In the genomic region with DNA sequence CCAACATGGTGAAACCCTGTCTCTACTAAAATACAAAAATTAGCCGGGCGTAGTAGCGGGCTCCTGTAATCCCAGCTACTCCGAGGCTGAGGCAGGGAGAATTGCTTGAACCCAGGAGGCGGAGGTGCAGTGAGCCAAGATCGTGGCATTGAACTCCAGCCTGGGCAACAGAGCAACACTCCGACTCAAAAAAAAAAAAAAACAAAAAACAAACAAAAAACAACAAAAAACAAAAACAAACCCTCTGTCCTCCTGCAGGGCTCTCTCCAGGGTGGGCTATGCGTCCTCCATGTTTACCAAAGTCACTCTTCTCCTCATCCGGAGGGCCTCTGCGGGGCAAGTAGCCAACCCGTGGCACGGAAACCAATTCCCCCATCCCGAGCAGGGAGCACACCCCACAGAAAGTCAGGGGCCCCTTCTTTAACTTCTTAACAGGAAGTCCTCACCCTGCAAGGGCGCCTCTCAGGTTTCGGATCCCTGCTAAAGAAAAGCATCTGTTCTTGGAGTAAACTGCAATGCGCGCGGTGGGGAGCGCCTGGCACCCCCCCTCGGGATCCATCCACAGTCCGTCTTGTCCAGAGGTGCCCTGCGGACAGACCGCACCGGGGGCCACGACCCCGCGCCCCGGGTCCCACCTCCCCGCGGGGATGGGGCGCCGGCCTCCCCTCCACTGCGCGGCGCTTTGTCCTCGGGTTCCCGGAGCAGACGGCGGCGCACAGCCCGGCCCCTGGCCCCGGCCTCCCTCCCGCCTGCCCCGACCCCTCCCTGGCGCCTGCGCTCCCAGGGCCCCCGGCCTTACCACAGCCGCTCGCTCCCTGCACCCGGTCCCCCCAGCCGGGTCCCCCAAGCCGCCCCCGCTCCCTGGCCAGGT, we compare ENCODE assay signal across 8 cellular contexts. TPM values are rescaled to one million over a fixed set of nuclear protein-coding genes. Genes with fewer than 3 reads are reported as not detected.
A peak's percentile ranks its signal among the peaks of the same experiment; 100 is the strongest.
DNase-seq lines count a peak whose midpoint lies in the region; TF ChIP-seq lines count a peak whose summit lies in the region.

No MANE protein-coding gene starts in this region.

- peak overlapping the region; percentile 100 for H3K27ac Mint-ChIP-seq in activated CD4-positive, alpha-beta memory T cell treated with anti-CD3 and anti-CD28 coated beads, Interleukin-2, amount 10 ng/mL, durations not matched to agents 7 days and 5 days
- H3K27ac Mint-ChIP-seq in endodermal cell (peak overlapping the region; percentile 69), mesothelial cell of epicardium (peak overlapping the region; percentile 88)

- no peak for TF ChIP-seq POLR2A in testis (IDR thresholded peaks at IDR 0.05)

- TF ChIP-seq CTCF in endodermal cell (conservative IDR thresholded peaks at IDR 0.05) (no peak), mesothelial cell of epicardium (IDR thresholded peaks at IDR 0.05; ENCODE audit: unreplicated experiment) (no peak), testis (IDR thresholded peaks at IDR 0.05) (no peak)

- H3K27me3 ChIP-seq in endodermal cell (ENCODE audit: control insufficient read depth, insufficient read depth, low read length, poor library complexity, severe bottlenecking) (no peaks in the 10 kb centered on the region), testis (no peaks in the 10 kb centered on the region)

- H3K9ac ChIP-seq in endodermal cell (ENCODE audit: extremely low read depth, low read length, poor library complexity, severe bottlenecking), result peak overlapping the region; percentile 60

- CTCF ChIA-PET in activated CD4-positive, alpha-beta memory T cell treated with anti-CD3 and anti-CD28 coated beads, Interleukin-2, amount 10 ng/mL, durations not matched to agents 7 days and 5 days (lab: Charles Lee), result interaction anchor here (0.7 to 1.0 kb wide), 3 partner anchors 65 to 173 kb away, joined by 3 read pairs; no protein-coding TSS in a partner anchor

- DNase-seq in activated T-cell treated with anti-CD3 and anti-CD28 coated beads for 1 hour (ENCODE audit: low read depth) (peak; percentile 17), activated T-cell treated with anti-CD3 and anti-CD28 coated beads for 4 hours (no peak), endodermal cell (peak; percentile 80), mesothelial cell of epicardium (ENCODE audit: low spot score in 2 of 2, unreplicated experiment in 2 of 2) (peak; percentile 27 to 60), testis (peak; percentile 44), NCI-H510A (lab: John Stamatoyannopoulos, UW) (no peak)
- peak; percentile 59 for DNase-seq in activated CD4-positive, alpha-beta memory T cell treated with anti-CD3 and anti-CD28 coated beads, Interleukin-2, amount 10 ng/mL, durations not matched to agents 7 days and 5 days

- peaks cover 28% of the 10 kb centered on the region for H3K36me3 Mint-ChIP-seq in activated CD4-positive, alpha-beta memory T cell treated with anti-CD3 and anti-CD28 coated beads, Interleukin-2, amount 10 ng/mL, durations not matched to agents 7 days and 5 days (ENCODE audit: low read depth)
- H3K36me3 Mint-ChIP-seq in endodermal cell (ENCODE audit: low read depth) (peaks cover 2% of the 10 kb centered on the region), mesothelial cell of epicardium (peaks cover 2% of the 10 kb centered on the region)

- H3K27ac ChIP-seq in KOPT-K1 (ENCODE audit: low read depth, low read length, poor library complexity, severe bottlenecking), result peak overlapping the region; percentile 88
- peak overlapping the region; percentile 53 for H3K27ac ChIP-seq in endodermal cell (ENCODE audit: low read depth, low read length)
- H3K27ac ChIP-seq in testis, result peak overlapping the region; percentile 55 to 91

- no peaks in the 10 kb centered on the region for H3K9me3 Mint-ChIP-seq in activated CD4-positive, alpha-beta memory T cell treated with anti-CD3 and anti-CD28 coated beads, Interleukin-2, amount 10 ng/mL, durations not matched to agents 7 days and 5 days
- no peaks in the 10 kb centered on the region for H3K9me3 Mint-ChIP-seq in endodermal cell
- no peaks in the 10 kb centered on the region for H3K9me3 Mint-ChIP-seq in mesothelial cell of epicardium

- peak overlapping the region; percentile 99 for H3K4me3 Mint-ChIP-seq in activated CD4-positive, alpha-beta memory T cell treated with anti-CD3 and anti-CD28 coated beads, Interleukin-2, amount 10 ng/mL, durations not matched to agents 7 days and 5 days
- H3K4me3 Mint-ChIP-seq in endodermal cell (peak overlapping the region; percentile 81), mesothelial cell of epicardium (peak overlapping the region; percentile 92)

- H3K9me3 ChIP-seq in KOPT-K1 (ENCODE audit: insufficient read depth, low read length, poor library complexity, severe bottlenecking) (no peaks in the 10 kb centered on the region), endodermal cell (ENCODE audit: control insufficient read depth, low read length) (no peaks in the 10 kb centered on the region), testis (no peaks in the 10 kb centered on the region)

- H3K36me3 ChIP-seq in KOPT-K1 (ENCODE audit: insufficient read depth, low read length) (peaks cover 28% of the 10 kb centered on the region), endodermal cell (ENCODE audit: control insufficient read depth, insufficient read depth, low read length) (no peaks in the 10 kb centered on the region), testis (ENCODE audit: low read depth, missing control alignments) (no peaks in the 10 kb centered on the region)

- peak overlapping the region; percentile 95 for H3K4me3 ChIP-seq in endodermal cell (ENCODE audit: low read length)
- peak overlapping the region; percentile 76 to 77 for H3K4me3 ChIP-seq in testis

- H3K4me1 Mint-ChIP-seq in activated CD4-positive, alpha-beta memory T cell treated with anti-CD3 and anti-CD28 coated beads, Interleukin-2, amount 10 ng/mL, durations not matched to agents 7 days and 5 days, result peaks cover 47% of the 10 kb centered on the region
- H3K4me1 Mint-ChIP-seq in endodermal cell (peaks cover 18% of the 10 kb centered on the region), mesothelial cell of epicardium (peaks cover 38% of the 10 kb centered on the region)

- intact Hi-C loops in testis (cut with DNase I; ENCODE audit: low total_unique reads), result no loop called here

- 8 to 13% methylated on average over 17 to 53 of the region's 53 CpGs for WGBS in endodermal cell (ENCODE audit: insufficient coverage in 1 of 2, insufficient read length in 1 of 2), 2 experiments
- 7 to 11% methylated on average over 14 to 23 of the region's 53 CpGs for WGBS in testis, 2 donors

- H3K4me1 ChIP-seq in endodermal cell (ENCODE audit: control insufficient read depth, insufficient read depth, low read length), result peaks cover 6% of the 10 kb centered on the region
- H3K4me1 ChIP-seq in testis, result peaks cover 19% of the 10 kb centered on the region

- no peaks in the 10 kb centered on the region for H3K27me3 Mint-ChIP-seq in activated CD4-positive, alpha-beta memory T cell treated with anti-CD3 and anti-CD28 coated beads, Interleukin-2, amount 10 ng/mL, durations not matched to agents 7 days and 5 days
- H3K27me3 Mint-ChIP-seq in endodermal cell (ENCODE audit: insufficient read depth), result no peaks in the 10 kb centered on the region
- H3K27me3 Mint-ChIP-seq in mesothelial cell of epicardium (ENCODE audit: low read depth), result no peaks in the 10 kb centered on the region

- POLR2A ChIA-PET in activated CD4-positive, alpha-beta memory T cell treated with anti-CD3 and anti-CD28 coated beads, Interleukin-2, amount 10 ng/mL, durations not matched to agents 7 days and 5 days (lab: Charles Lee), result interaction anchor here (2.5 kb wide), 1 partner anchor 13 kb away, joined by 17 read pairs; no protein-coding TSS in a partner anchor

RNA-seq across cellular contexts. Expression of a gene that starts 0.7 kb away (rescaled TPM):
- 10 to 100 TPM; 68.7 to 73.4 TPM for total RNA-seq in activated CD4-positive, alpha-beta memory T cell treated with anti-CD3 and anti-CD28 coated beads, Interleukin-2, amount 10 ng/mL, durations not matched to agents 7 days and 5 days
- total RNA-seq in endodermal cell (10 to 100 TPM; 54.9 to 57.6 TPM), mesothelial cell of epicardium (50.7 to 51.9 TPM (median 51.3 TPM) in 3 replicates), testis (10 to 100 TPM; 14.0 to 17.0 TPM)
- 63.5 TPM for polyA plus RNA-seq in endodermal cell (2013, experiment 1 of 2)
- 60.5 TPM for polyA plus RNA-seq in endodermal cell (2013, experiment 2 of 2)
- 21.3 TPM for polyA plus RNA-seq in testis (ENCODE audit: insufficient read depth, low read depth, low replicate concordance)

RNA-seq across cellular contexts. Expression of a gene that starts 25.1 kb away (rescaled TPM):
- 10 to 100 TPM; 38.5 to 41.0 TPM for total RNA-seq in activated CD4-positive, alpha-beta memory T cell treated with anti-CD3 and anti-CD28 coated beads, Interleukin-2, amount 10 ng/mL, durations not matched to agents 7 days and 5 days
- total RNA-seq in endodermal cell (10 to 100 TPM; 21.0 to 27.9 TPM), mesothelial cell of epicardium (26.2 to 26.7 TPM (median 26.6 TPM) in 3 replicates), testis (10 to 100 TPM; 28.5 to 32.8 TPM)
- polyA plus RNA-seq in endodermal cell (2013, experiment 1 of 2), result 11.4 TPM
- polyA plus RNA-seq in endodermal cell (2013, experiment 2 of 2), result 11.7 TPM
- polyA plus RNA-seq in testis (ENCODE audit: insufficient read depth, low read depth, low replicate concordance), result 16.6 TPM

Comparison
In these comparisons a context has a peak if more than half of its experiments do, and no peak if none do; other contexts are left out.
1. DNase-seq: peak in activated T-cell treated with anti-CD3 and anti-CD28 coated beads for 1 hour (single experiment), activated CD4-positive, alpha-beta memory T cell treated with anti-CD3 and anti-CD28 coated beads, Interleukin-2, amount 10 ng/mL, durations not matched to agents 7 days and 5 days (single experiment), endodermal cell (single experiment), mesothelial cell of epicardium (2 of 2) and testis (single experiment); none in activated T-cell treated with anti-CD3 and anti-CD28 coated beads for 4 hours (single experiment) and NCI-H510A (single experiment).
2. Peak in every context shown above with its lines, with median percentiles within 50 percentile points of each other: H3K27ac ChIP-seq, H3K27ac Mint-ChIP-seq and H3K4me3 Mint-ChIP-seq.